Comparison of ENCODE assay signal across 14 cellular contexts in the genomic region with DNA sequence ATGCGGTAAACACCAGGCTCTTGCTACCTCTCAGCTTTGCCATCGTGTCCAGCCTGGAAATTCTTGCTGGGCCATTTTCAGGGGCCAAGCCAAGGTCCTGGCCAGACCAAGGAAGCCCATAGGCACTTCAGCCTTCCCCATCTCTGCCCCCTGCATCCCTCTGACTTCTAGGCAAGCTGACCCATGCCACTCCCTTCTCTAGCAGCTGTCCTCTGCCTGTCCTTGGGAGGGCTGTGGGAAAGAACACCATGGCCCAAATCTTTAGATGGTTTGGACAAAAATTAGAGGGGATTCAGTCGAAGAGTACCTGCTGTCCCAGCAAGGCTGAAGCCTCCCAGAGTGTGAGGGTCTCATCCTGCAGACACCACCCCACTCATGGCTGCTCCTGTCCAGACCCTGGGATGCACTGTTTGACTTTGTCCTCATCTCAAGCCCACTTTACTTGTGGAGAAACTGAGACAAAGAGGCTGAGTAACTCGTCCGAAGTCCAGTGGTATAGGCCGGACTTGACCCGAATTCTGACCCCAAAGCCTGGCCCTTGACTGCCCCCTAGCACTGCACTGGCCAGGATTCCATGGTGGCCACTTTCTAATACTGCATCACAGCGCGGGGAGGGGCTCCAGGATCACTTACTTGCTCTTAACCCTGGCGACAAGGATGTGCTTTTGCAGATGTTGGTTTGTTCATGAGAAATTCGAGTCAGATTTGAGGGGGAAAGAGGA. TPM values are rescaled to one million over a fixed set of nuclear protein-coding genes. Genes with fewer than 3 reads are reported as not detected.
DNase-seq lines count a peak whose midpoint lies in the region; ATAC-seq and TF ChIP-seq lines count a peak whose summit lies in the region.
"Had no signal": no experiment of that assay in that cellular context is flagged by ENCODE, and none has a peak within 500 bp of the region (broad histone marks: within the 10 kb centered on the region; RNA-seq: fewer than 3 reads in every experiment).

No MANE protein-coding gene starts in this region.

- H3K27ac Mint-ChIP-seq in activated naive CD4-positive, alpha-beta T cell treated with anti-CD3 and anti-CD28 coated beads, Interleukin-2, amount 50 U/mL, for 24 hours, result peak overlapping the region; percentile 89
- no peak overlapping the region for H3K27ac Mint-ChIP-seq in activated naive CD4-positive, alpha-beta T cell treated with anti-CD3 and anti-CD28 coated beads, Interleukin-2, amount 10 ng/mL, durations not matched to agents 7 days and 5 days
- H3K27ac Mint-ChIP-seq in CD4-positive, alpha-beta T cell, result no peak overlapping the region

- no peak overlapping the region for H2AFZ ChIP-seq in mesenchymal stem cell (ENCODE audit: low read depth, low read length)

- H3K4me3 Mint-ChIP-seq in activated naive CD4-positive, alpha-beta T cell treated with anti-CD3 and anti-CD28 coated beads, Interleukin-2, amount 50 U/mL, for 24 hours, result peak overlapping the region; percentile 19
- H3K4me3 Mint-ChIP-seq in activated naive CD4-positive, alpha-beta T cell treated with anti-CD3 and anti-CD28 coated beads, Interleukin-2, amount 10 ng/mL, durations not matched to agents 7 days and 5 days, result no peak overlapping the region
- no peak overlapping the region for H3K4me3 Mint-ChIP-seq in CD4-positive, alpha-beta T cell

- H3K36me3 Mint-ChIP-seq in activated naive CD4-positive, alpha-beta T cell treated with anti-CD3 and anti-CD28 coated beads, Interleukin-2, amount 50 U/mL, for 24 hours, result no peaks in the 10 kb centered on the region
- H3K36me3 Mint-ChIP-seq in activated naive CD4-positive, alpha-beta T cell treated with anti-CD3 and anti-CD28 coated beads, Interleukin-2, amount 10 ng/mL, durations not matched to agents 7 days and 5 days, result no peaks in the 10 kb centered on the region
- no peaks in the 10 kb centered on the region for H3K36me3 Mint-ChIP-seq in CD4-positive, alpha-beta T cell (ENCODE audit: low read depth)

- no peak overlapping the region for H3K18ac ChIP-seq in mesenchymal stem cell (ENCODE audit: low read depth in 1 of 2, low read length in 2 of 2)

- no peaks in the 10 kb centered on the region for H3K27me3 Mint-ChIP-seq in activated naive CD4-positive, alpha-beta T cell treated with anti-CD3 and anti-CD28 coated beads, Interleukin-2, amount 50 U/mL, for 24 hours
- H3K27me3 Mint-ChIP-seq in activated naive CD4-positive, alpha-beta T cell treated with anti-CD3 and anti-CD28 coated beads, Interleukin-2, amount 10 ng/mL, durations not matched to agents 7 days and 5 days, result peaks cover 8% of the 10 kb centered on the region
- no peaks in the 10 kb centered on the region for H3K27me3 Mint-ChIP-seq in CD4-positive, alpha-beta T cell

- no peak overlapping the region for H3K9ac ChIP-seq in mesenchymal stem cell (ENCODE audit: low read length)

- H3K27me3 ChIP-seq in WERI-Rb-1 (ENCODE audit: insufficient read depth, low read depth, severe bottlenecking), result no peaks in the 10 kb centered on the region
- no peaks in the 10 kb centered on the region for H3K27me3 ChIP-seq in mesenchymal stem cell (ENCODE audit: control insufficient read depth in 1 of 2, insufficient read depth in 1 of 2, low read length in 2 of 2)
- H3K27me3 ChIP-seq in CD4-positive, alpha-beta T cell (ENCODE audit: control insufficient read depth, insufficient read depth, low read length), result no peaks in the 10 kb centered on the region
- H3K27me3 ChIP-seq in H7 (ENCODE audit: control insufficient read depth, insufficient read depth, low read length), result no peaks in the 10 kb centered on the region

- POLR2A ChIA-PET in CD4-positive, alpha-beta T cell (lab: Charles Lee), result no interaction called here

- H3K4me1 ChIP-seq in mesenchymal stem cell (ENCODE audit: control insufficient read depth, insufficient read depth, low read depth, low read length), result peaks cover 26% of the 10 kb centered on the region

- no peak overlapping the region for H3K23ac ChIP-seq in mesenchymal stem cell (ENCODE audit: low read length in 2 of 2)

- DNase-seq in activated naive CD4-positive, alpha-beta T cell treated with anti-CD3 and anti-CD28 coated beads, Interleukin-2, amount 10 ng/mL, durations not matched to agents 7 days and 5 days, result no peak
- no peak for DNase-seq in WERI-Rb-1
- no peak for DNase-seq in mesenchymal stem cell
- DNase-seq in CD4-positive, alpha-beta T cell, result no peak
- no peak for DNase-seq in NCI-H748 treated with DMSO at 0.1 percent for 48 hours (lab: John Stamatoyannopoulos, UW)
- DNase-seq in H7, result no peak
- DNase-seq: 8988T, NCI-H1417 treated with DMSO at 0.1 percent for 48 hours, NCI-H2081, NCI-H510A treated with DMSO at 0.1 percent for 48 hours, SHP77 had no signal

- WGBS in mesenchymal stem cell, result 82% methylated on average over 7 of the region's 11 CpGs

- no peaks in the 10 kb centered on the region for H3K9me3 Mint-ChIP-seq in activated naive CD4-positive, alpha-beta T cell treated with anti-CD3 and anti-CD28 coated beads, Interleukin-2, amount 50 U/mL, for 24 hours
- no peaks in the 10 kb centered on the region for H3K9me3 Mint-ChIP-seq in activated naive CD4-positive, alpha-beta T cell treated with anti-CD3 and anti-CD28 coated beads, Interleukin-2, amount 10 ng/mL, durations not matched to agents 7 days and 5 days
- H3K9me3 Mint-ChIP-seq in CD4-positive, alpha-beta T cell, result no peaks in the 10 kb centered on the region

- no peak overlapping the region for H3K4ac ChIP-seq in mesenchymal stem cell (ENCODE audit: low read depth in 1 of 2, low read length in 2 of 2)

- H3K79me1 ChIP-seq in mesenchymal stem cell (replicated peaks; ENCODE audit: low read length, poor library complexity, severe bottlenecking), result no peaks in the 10 kb centered on the region

- peaks cover 68% of the 10 kb centered on the region for H3K4me1 Mint-ChIP-seq in activated naive CD4-positive, alpha-beta T cell treated with anti-CD3 and anti-CD28 coated beads, Interleukin-2, amount 50 U/mL, for 24 hours
- H3K4me1 Mint-ChIP-seq in activated naive CD4-positive, alpha-beta T cell treated with anti-CD3 and anti-CD28 coated beads, Interleukin-2, amount 10 ng/mL, durations not matched to agents 7 days and 5 days, result no peaks in the 10 kb centered on the region
- peaks cover 5% of the 10 kb centered on the region for H3K4me1 Mint-ChIP-seq in CD4-positive, alpha-beta T cell (ENCODE audit: low read depth)

- no peak overlapping the region for H2BK12ac ChIP-seq in mesenchymal stem cell (ENCODE audit: low read length in 2 of 2)

- H2BK15ac ChIP-seq in mesenchymal stem cell (ENCODE audit: low read depth, poor library complexity, severe bottlenecking), result no peak overlapping the region

- H2AK5ac ChIP-seq in mesenchymal stem cell (ENCODE audit: low read length, severe bottlenecking), result peak overlapping the region; percentile 47

- H3K14ac ChIP-seq in mesenchymal stem cell (ENCODE audit: low read length in 2 of 2), result no peak overlapping the region

- no peak overlapping the region for H2BK5ac ChIP-seq in mesenchymal stem cell (ENCODE audit: low read depth, low read length, poor library complexity, severe bottlenecking)

- no peak overlapping the region for H4K91ac ChIP-seq in mesenchymal stem cell (ENCODE audit: low read length)

- CTCF ChIA-PET in activated naive CD4-positive, alpha-beta T cell treated with anti-CD3 and anti-CD28 coated beads, Interleukin-2, amount 10 ng/mL, durations not matched to agents 7 days and 5 days (lab: Charles Lee), result interaction anchor here (1.1 kb wide), 1 partner anchor 13 kb away, joined by 3 read pairs; no protein-coding TSS in a partner anchor
- CTCF ChIA-PET in CD4-positive, alpha-beta T cell (lab: Charles Lee), result no interaction called here

- no peak overlapping the region for H2BK120ac ChIP-seq in mesenchymal stem cell (ENCODE audit: low read depth, low read length)

- no peak overlapping the region for H3K27ac ChIP-seq in WERI-Rb-1
- no peak overlapping the region for H3K27ac ChIP-seq in mesenchymal stem cell (ENCODE audit: low read length, poor library complexity, severe bottlenecking)
- H3K27ac ChIP-seq in CD4-positive, alpha-beta T cell (ENCODE audit: low read depth, low read length), result no peak overlapping the region
- H3K27ac ChIP-seq: C4-2B had no signal

- no peak overlapping the region for H3K4me2 ChIP-seq in mesenchymal stem cell (ENCODE audit: low read length, poor library complexity, severe bottlenecking)

- H3K36me3 ChIP-seq in WERI-Rb-1, result no peaks in the 10 kb centered on the region
- H3K36me3 ChIP-seq in mesenchymal stem cell (ENCODE audit: control insufficient read depth in 1 of 2, insufficient read depth in 2 of 2, low read depth in 1 of 2, low read length in 2 of 2), result no peaks in the 10 kb centered on the region
- H3K36me3 ChIP-seq in H7 (replicated peaks; ENCODE audit: control insufficient read depth, insufficient read depth, low read length), result no peaks in the 10 kb centered on the region

- H3K4me3 ChIP-seq in WERI-Rb-1 (ENCODE audit: low read depth, low read length) (no peak overlapping the region), mesenchymal stem cell (ENCODE audit: insufficient read depth in 1 of 2, low read depth in 1 of 2, low read length in 2 of 2) (no peak overlapping the region), H7 (ENCODE audit: insufficient read depth, low read depth, low read length) (no peak overlapping the region)

- H4K8ac ChIP-seq in mesenchymal stem cell (ENCODE audit: low read length), result no peak overlapping the region

- H3K9me3 ChIP-seq in WERI-Rb-1 (ENCODE audit: severe bottlenecking) (no peaks in the 10 kb centered on the region), mesenchymal stem cell (ENCODE audit: control insufficient read depth, low read length) (no peaks in the 10 kb centered on the region)
- no peaks in the 10 kb centered on the region for H3K9me3 ChIP-seq in CD4-positive, alpha-beta T cell (ENCODE audit: control insufficient read depth, low read length)

- ATAC-seq in HG03139 (IDR thresholded peaks at IDR 0.05; ENCODE audit: unreplicated experiment), result no peak
- no peak for ATAC-seq in CD4-positive, alpha-beta T cell (ENCODE audit: poor library complexity)

- peak; percentile 49 for TF ChIP-seq CTCF in WERI-Rb-1 (IDR thresholded peaks at IDR 0.05; ENCODE audit: low read depth, low read length)
- no peak for TF ChIP-seq CTCF in CD4-positive, alpha-beta T cell (IDR thresholded peaks at IDR 0.05)

- intact Hi-C loops in CD4-positive, alpha-beta T cell (cut with DNase I, micrococcal nuclease), result no loop called here

RNA-seq across cellular contexts. Expression of a gene that starts 22.4 kb away (rescaled TPM):
- polyA plus RNA-seq in mesenchymal stem cell (2013, experiment 1 of 2), result 42.4 TPM
- 40.7 TPM for polyA plus RNA-seq in mesenchymal stem cell (2013, experiment 2 of 2)
- 100 to 1,000 TPM; 179 to 181 TPM for total RNA-seq in CD4-positive, alpha-beta T cell
- total RNA-seq in H7 (2014; rRNA removed; shearing (Covaris generic)), result 18.4 and 30.7 TPM in 2 replicates
